ENCODE assay signal across 26 cellular contexts in the genomic region with DNA sequence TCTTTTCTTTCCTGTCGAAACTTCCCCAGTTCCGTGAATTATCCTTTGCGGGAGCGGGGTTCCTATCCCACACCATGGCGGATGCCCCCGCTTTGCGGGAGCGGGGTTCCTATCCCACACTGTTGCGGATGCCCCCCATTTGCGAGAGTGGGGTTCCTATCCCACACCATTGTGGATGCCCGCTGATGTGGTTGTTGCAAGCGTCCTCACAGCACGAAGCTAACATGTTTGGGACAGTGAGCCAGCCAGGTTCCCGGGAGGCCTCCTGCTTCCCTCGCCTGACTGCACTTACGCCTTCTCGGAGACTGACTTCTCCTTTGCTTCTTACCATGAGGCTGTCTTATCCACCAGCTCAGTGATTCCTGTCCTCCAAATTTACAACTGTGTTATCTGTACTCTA.
"Had no signal": no experiment of that assay in that cellular context is flagged by ENCODE, and none has a peak within 500 bp of the region (broad histone marks: within the 10 kb centered on the region; RNA-seq: fewer than 3 reads in every experiment).

No MANE protein-coding gene starts in this region.

- H3K36me3 Mint-ChIP-seq: natural killer cell; stimulated activated naive B cell treated with anti-CD40 and anti-IgM and Interleukin-4, amounts not matched to agents 10 μg/mL and 1 μg/mL and 100 μg/mL, for 72 hours had no signal

- H2AFZ ChIP-seq: parathyroid adenoma had no signal

- H3K9me3 Mint-ChIP-seq: natural killer cell; stimulated activated naive B cell treated with anti-CD40 and anti-IgM and Interleukin-4, amounts not matched to agents 10 μg/mL and 1 μg/mL and 100 μg/mL, for 72 hours; stimulated activated naive CD8-positive, alpha-beta T cell treated with anti-CD3 and anti-CD28 coated beads, Interleukin-15, Interleukin-2, amounts not matched to agents 100 ng/mL and 50 ng/mL, for 24 hours had no signal

- ATAC-seq: heart right ventricle; left cardiac atrium; left lung; natural killer cell; right lobe of liver; stimulated activated naive B cell treated with anti-CD40 and anti-IgM and Interleukin-4, amounts not matched to agents 10 μg/mL and 1 μg/mL and 100 μg/mL, for 72 hours had no signal

- DNase-seq: dermis blood vessel endothelial cell; effector memory CD4-positive, alpha-beta T cell; esophagus squamous epithelium; foreskin melanocyte; glutamatergic neuron; heart right ventricle; hippocampal formation; left cardiac atrium; mesendoderm; natural killer cell; right lobe of liver; small intestine; stimulated activated CD4-positive, alpha-beta T cell treated with anti-CD3 and anti-CD28 coated beads, Interleukin-15, amount 100 ng/mL, for 24 hours; stimulated activated CD4-positive, alpha-beta T cell treated with anti-CD3 and anti-CD28 coated beads, Interleukin-2, amount 100 ng/mL, for 48 hours; stimulated activated naive B cell treated with anti-CD40 and anti-IgM and Interleukin-4, amounts not matched to agents 10 μg/mL and 1 μg/mL and 100 μg/mL, for 72 hours; upper lobe of left lung had no signal

- H3K4me1 Mint-ChIP-seq: natural killer cell; stimulated activated naive B cell treated with anti-CD40 and anti-IgM and Interleukin-4, amounts not matched to agents 10 μg/mL and 1 μg/mL and 100 μg/mL, for 72 hours had no signal

- H3K27me3 ChIP-seq: esophagus squamous epithelium, heart right ventricle, right lobe of liver, tibial nerve, upper lobe of left lung had no signal

- H3K9ac ChIP-seq: parathyroid adenoma had no signal

- H3K79me2 ChIP-seq: parathyroid adenoma had no signal

- H3K27ac Mint-ChIP-seq: natural killer cell; progenitor cell of endocrine pancreas; stimulated activated naive B cell treated with anti-CD40 and anti-IgM and Interleukin-4, amounts not matched to agents 10 μg/mL and 1 μg/mL and 100 μg/mL, for 72 hours; stimulated activated naive CD8-positive, alpha-beta T cell treated with anti-CD3 and anti-CD28 coated beads, Interleukin-15, Interleukin-2, amounts not matched to agents 100 ng/mL and 50 ng/mL, for 24 hours had no signal

- H3K27me3 Mint-ChIP-seq: progenitor cell of endocrine pancreas; stimulated activated naive CD8-positive, alpha-beta T cell treated with anti-CD3 and anti-CD28 coated beads, Interleukin-15, Interleukin-2, amounts not matched to agents 100 ng/mL and 50 ng/mL, for 24 hours had no signal

- H3K4me3 Mint-ChIP-seq: natural killer cell; stimulated activated naive B cell treated with anti-CD40 and anti-IgM and Interleukin-4, amounts not matched to agents 10 μg/mL and 1 μg/mL and 100 μg/mL, for 72 hours; stimulated activated naive CD8-positive, alpha-beta T cell treated with anti-CD3 and anti-CD28 coated beads, Interleukin-15, Interleukin-2, amounts not matched to agents 100 ng/mL and 50 ng/mL, for 24 hours had no signal

- FAIRE-seq: endothelial cell of umbilical vein, islet of Langerhans, small intestine, urothelium cell line had no signal

- H3K9me3 ChIP-seq: esophagus squamous epithelium, heart right ventricle, left lung, right lobe of liver, thoracic aorta, tibial nerve, upper lobe of left lung had no signal

- H3K36me3 ChIP-seq: esophagus squamous epithelium, heart right ventricle, left lung, right lobe of liver, thoracic aorta, tibial nerve, upper lobe of left lung had no signal

- H3K4me1 ChIP-seq: parathyroid adenoma, right lobe of liver had no signal

- H3K27ac ChIP-seq: esophagus squamous epithelium, heart right ventricle, left lung, parathyroid adenoma, right lobe of liver, tibial nerve, upper lobe of left lung had no signal

- H3K4me3 ChIP-seq: coronary artery, esophagus squamous epithelium, heart right ventricle, left lung, right lobe of liver, thoracic aorta, tibial nerve, upper lobe of left lung had no signal
